11 cellular contexts compared by ENCODE assay signal in genomic region chr17:73343739-73344454, GRCh38. TPM values are rescaled to one million over a fixed set of nuclear protein-coding genes. Genes with fewer than 3 reads are reported as not detected.
DNase-seq lines count a peak whose midpoint lies in the region; TF ChIP-seq lines count a peak whose summit lies in the region.
"Had no signal": no experiment of that assay in that cellular context is flagged by ENCODE, and none has a peak within 500 bp of the region (broad histone marks: within the 10 kb centered on the region; RNA-seq: fewer than 3 reads in every experiment).

No MANE protein-coding gene starts in this region.

- H3F3A ChIP-seq in MM.1S (ENCODE audit: insufficient read depth, low read length): no peaks in the 10 kb centered on the region

- peak overlapping the region; percentile 72; the same call in 1 of the 2 replicates for H3K27ac ChIP-seq in HUES6 (ENCODE audit: low read depth, low read length)
- H3K27ac ChIP-seq in iPS-20b (ENCODE audit: low read length): peak overlapping the region; percentile 79
- H3K27ac ChIP-seq in stomach: peak overlapping the region in 4 of 5 donors; percentile 68 to 87 (median 78)
- H3K27ac ChIP-seq in MM.1S (ENCODE audit: low read length): no peak overlapping the region

- H3K4me1 ChIP-seq in HUES6 (ENCODE audit: control insufficient read depth, insufficient read depth, low read length) (peaks cover 53% of the 10 kb centered on the region), iPS-20b (ENCODE audit: insufficient read depth, low read length) (peaks cover 23% of the 10 kb centered on the region), stomach (peaks cover 25 to 67% (median 42%) of the 10 kb centered on the region in 4 donors), MM.1S (ENCODE audit: low read length) (no peaks in the 10 kb centered on the region)

- no peak for TF ChIP-seq POLR2A in stomach (IDR thresholded peaks at IDR 0.05)

- DNase-seq in stomach (no peak), SHP77 treated with DMSO at 0.1 percent for 48 hours (lab: John Stamatoyannopoulos, UW) (no peak), MM.1S (no peak), NCI-H1694 (lab: John Stamatoyannopoulos, UW) (no peak), NCI-H1105 treated with DMSO at 0.1 percent for 48 hours (lab: John Stamatoyannopoulos, UW) (no peak)
- DNase-seq: activated naive CD4-positive, alpha-beta T cell treated with Interleukin-2 at 50 U/mL for 16 hours; DMS53; small intestine had no signal

- no peaks in the 10 kb centered on the region for H3K79me2 ChIP-seq in MM.1S (ENCODE audit: low read length)

- H3K4me2 ChIP-seq in MM.1S (ENCODE audit: low read depth, low read length): no peak overlapping the region

- H3K36me3 ChIP-seq in HUES6 (ENCODE audit: control insufficient read depth, insufficient read depth, low read length) (no peaks in the 10 kb centered on the region), iPS-20b (ENCODE audit: insufficient read depth, low read depth, low read length) (no peaks in the 10 kb centered on the region), stomach (no peaks in the 10 kb centered on the region), MM.1S (replicated peaks; ENCODE audit: insufficient read depth, low read length) (no peaks in the 10 kb centered on the region)

- intact Hi-C loops in stomach (cut with DNase I; ENCODE audit: low total_unique reads): no loop called here

- H3K4me3 ChIP-seq in HUES6 (ENCODE audit: low read depth, low read length) (peak overlapping the region; percentile 37; the same call in 1 of the 2 replicates), WI38 (ENCODE audit: low read depth, low read length) (peak overlapping the region; percentile 40; the same call in 1 of the 2 replicates), iPS-20b (ENCODE audit: low read length) (peak overlapping the region; percentile 45; the same call in 1 of the 2 replicates), stomach (no peak overlapping the region), MM.1S (ENCODE audit: low read length) (no peak overlapping the region)

- no peak overlapping the region for H2AFZ ChIP-seq in MM.1S (ENCODE audit: low read length)

- no peak for TF ChIP-seq EP300 in stomach (IDR thresholded peaks at IDR 0.05)

- TF ChIP-seq CTCF in WI38 (IDR thresholded peaks at IDR 0.05; ENCODE audit: low read depth, low read length): no peak
- TF ChIP-seq CTCF in stomach (IDR thresholded peaks at IDR 0.05): no peak
- TF ChIP-seq CTCF in MM.1S (IDR thresholded peaks at IDR 0.05; ENCODE audit: low read length): no peak

- H3K9me3 ChIP-seq in HUES6 (ENCODE audit: control insufficient read depth, insufficient read depth, low read depth, low read length): no peaks in the 10 kb centered on the region
- no peaks in the 10 kb centered on the region for H3K9me3 ChIP-seq in iPS-20b (ENCODE audit: insufficient read depth, low read depth, low read length)
- H3K9me3 ChIP-seq in stomach: no peaks in the 10 kb centered on the region
- no peaks in the 10 kb centered on the region for H3K9me3 ChIP-seq in MM.1S (replicated peaks; ENCODE audit: insufficient read depth, low read length)

- no peaks in the 10 kb centered on the region for H4K20me1 ChIP-seq in MM.1S (ENCODE audit: insufficient read depth, low read length)

- whole genome bisulfite sequencing in stomach, 5 donors: 31 to 65% (median 62%) methylated on average over 4 to 11 of the region's 11 CpGs

- H3K27me3 ChIP-seq in HUES6 (ENCODE audit: control insufficient read depth, insufficient read depth, low read length) (no peaks in the 10 kb centered on the region), iPS-20b (ENCODE audit: insufficient read depth, low read length) (no peaks in the 10 kb centered on the region), stomach (no peaks in the 10 kb centered on the region), MM.1S (replicated peaks; ENCODE audit: insufficient read depth, low read length) (peaks cover 11% of the 10 kb centered on the region; the same call in 1 of the 2 replicates)

- no peaks in the 10 kb centered on the region for H3K9me2 ChIP-seq in MM.1S (replicated peaks; ENCODE audit: insufficient read depth, low read length)

- H3K9ac ChIP-seq in HUES6 (ENCODE audit: low read length): peak overlapping the region; percentile 82
- H3K9ac ChIP-seq in iPS-20b (ENCODE audit: low read depth, low read length): peak overlapping the region; percentile 71; the same call in 1 of the 2 replicates
- no peak overlapping the region for H3K9ac ChIP-seq in MM.1S (ENCODE audit: low read length)

RNA-seq across cellular contexts. Expression of gene CDC42EP4, which starts 32.1 kb away (rescaled TPM):
- 10 to 100 TPM; 44.6 to 93.3 (median 68.9) TPM for total RNA-seq in stomach
- polyA plus RNA-seq in stomach: 10 to 100 TPM; 23.2 to 38.3 (median 25.7) TPM

Comparison
In these comparisons a context has a peak if more than half of its experiments do, and no peak if none do; other contexts are left out.
1. H3K4me3 ChIP-seq: peak in HUES6 (single experiment), WI38 (single experiment) and iPS-20b (single experiment); none in stomach (0 of 4) and MM.1S (single experiment).